In the genomic region with DNA sequence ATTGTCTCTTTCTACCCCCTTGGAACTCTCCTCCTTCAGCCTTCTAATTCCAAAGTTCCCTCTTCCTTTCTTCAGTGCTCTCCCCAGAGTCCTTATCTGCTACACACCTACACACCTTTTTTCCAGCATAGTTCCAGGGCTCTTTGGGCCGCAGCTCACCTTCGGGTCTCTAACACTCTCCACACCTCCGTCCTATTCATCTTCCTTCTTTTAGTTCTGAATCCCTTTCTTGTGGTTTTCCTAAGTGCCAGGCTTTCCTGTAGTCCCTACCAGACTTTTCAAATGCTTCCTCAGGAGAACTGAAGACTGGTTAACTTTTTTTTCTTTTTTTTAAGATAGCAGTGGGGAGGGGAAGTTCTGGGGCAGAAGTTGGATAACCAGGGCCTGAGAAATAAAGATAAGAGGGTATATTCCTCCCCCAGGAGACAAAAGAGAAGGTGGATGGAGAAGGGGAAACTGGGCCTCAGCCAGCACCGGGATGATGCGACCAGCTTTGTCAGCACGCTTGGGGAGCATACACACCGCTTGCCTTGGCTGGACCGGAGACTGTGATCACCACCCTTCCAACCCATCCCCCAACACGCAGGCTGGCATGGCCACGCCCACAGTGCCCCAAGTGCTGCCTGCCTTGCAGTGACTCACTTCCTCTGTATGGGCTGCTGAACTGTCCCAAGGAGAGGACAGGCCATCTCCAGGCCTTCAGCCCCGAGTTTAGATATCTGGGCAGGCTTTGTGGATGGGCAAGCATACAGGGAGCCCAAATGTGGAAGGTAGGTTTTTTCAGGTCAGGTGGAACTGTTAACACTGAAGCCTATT, we compare ENCODE assay signal across 7 cellular contexts. TPM values are rescaled to one million over a fixed set of nuclear protein-coding genes. Genes with fewer than 3 reads are reported as not detected.
A peak's percentile ranks its signal among the peaks of the same experiment; 100 is the strongest.
DNase-seq lines count a peak whose midpoint lies in the region; ATAC-seq lines count a peak whose summit lies in the region.

No MANE protein-coding gene starts in this region.

- peaks cover 17% of the 10 kb centered on the region in 2 donors for H3K36me3 Mint-ChIP-seq in activated naive CD4-positive, alpha-beta T cell treated with anti-CD3 and anti-CD28 coated beads, Interleukin-2, amount 50 U/mL, for 72 hours

- intact Hi-C loops in right cardiac atrium (cut with DNase I): no loop called here

- H3K27me3 ChIP-seq in HUES48 (ENCODE audit: control insufficient read depth, insufficient read depth, low read length) (no peaks in the 10 kb centered on the region), right cardiac atrium (ENCODE audit: control insufficient read depth, insufficient read depth) (no peaks in the 10 kb centered on the region)

- H3K9me3 ChIP-seq in HUES48 (ENCODE audit: control insufficient read depth, insufficient read depth, low read length): no peaks in the 10 kb centered on the region
- no peaks in the 10 kb centered on the region for H3K9me3 ChIP-seq in right cardiac atrium (ENCODE audit: control insufficient read depth, low read length)

- peak overlapping the region; percentile 59 for H3K27ac ChIP-seq in HUES48 (ENCODE audit: low read depth, low read length)
- peak overlapping the region; percentile 67 for H3K27ac ChIP-seq in right cardiac atrium (ENCODE audit: low read length)

- ATAC-seq in activated naive CD4-positive, alpha-beta T cell treated with anti-CD3 and anti-CD28 coated beads, Interleukin-2, amount 50 U/mL, for 72 hours: peak; percentile 27 to 78
- ATAC-seq in right cardiac atrium (peak; percentile 56 to 61), GM21390 (IDR thresholded peaks at IDR 0.05; ENCODE audit: unreplicated experiment) (no peak), GM21381 (IDR thresholded peaks at IDR 0.05; ENCODE audit: unreplicated experiment) (no peak)

- no peak overlapping the region for H3K4me3 ChIP-seq in HUES48 (ENCODE audit: low read depth, low read length)
- no peak overlapping the region for H3K4me3 ChIP-seq in right cardiac atrium (ENCODE audit: low read length)

- DNase-seq in SW 1271 (lab: John Stamatoyannopoulos, UW) (peak; percentile 78 to 84), right cardiac atrium (peak; percentile 75 to 92 (median 89)), retina (peak; percentile 17)
- peak; percentile 53 to 85 for DNase-seq in activated naive CD4-positive, alpha-beta T cell treated with anti-CD3 and anti-CD28 coated beads, Interleukin-2, amount 50 U/mL, for 72 hours (ENCODE audit: low spot score in 2 of 2)

- no peak overlapping the region for H3K9ac ChIP-seq in HUES48 (ENCODE audit: low read depth, low read length)

- peak overlapping the region; percentile 75 to 83 for H3K27ac Mint-ChIP-seq in activated naive CD4-positive, alpha-beta T cell treated with anti-CD3 and anti-CD28 coated beads, Interleukin-2, amount 50 U/mL, for 72 hours

- no peaks in the 10 kb centered on the region for H3K36me3 ChIP-seq in HUES48 (ENCODE audit: control insufficient read depth, insufficient read depth, low read length)

- H3K4me1 ChIP-seq in HUES48 (ENCODE audit: control insufficient read depth, insufficient read depth, low read length) (peaks cover 56% of the 10 kb centered on the region), right cardiac atrium (ENCODE audit: control insufficient read depth, insufficient read depth, low read length) (peaks cover 17% of the 10 kb centered on the region)

- H3K9me3 Mint-ChIP-seq in activated naive CD4-positive, alpha-beta T cell treated with anti-CD3 and anti-CD28 coated beads, Interleukin-2, amount 50 U/mL, for 72 hours: no peaks in the 10 kb centered on the region

- 51% methylated on average over 11 of the region's 11 CpGs for WGBS in right cardiac atrium

RNA-seq across cellular contexts. Expression of gene CERS2, which starts 2.5 kb away (rescaled TPM):
- 100 to 1,000 TPM; 110 to 134 TPM for total RNA-seq in activated naive CD4-positive, alpha-beta T cell treated with anti-CD3 and anti-CD28 coated beads, Interleukin-2, amount 50 U/mL, for 72 hours
- total RNA-seq in right cardiac atrium: 100 to 1,000 TPM in 1 of 4 donors, 10 to 100 TPM in 3; 89.3 to 110 (median 93.5) TPM
- polyA plus RNA-seq in right cardiac atrium: 77.3 TPM

RNA-seq across cellular contexts. Expression of gene ANXA9, which starts 5.0 kb away (rescaled TPM):
- not detected for total RNA-seq in activated naive CD4-positive, alpha-beta T cell treated with anti-CD3 and anti-CD28 coated beads, Interleukin-2, amount 50 U/mL, for 72 hours
- total RNA-seq in right cardiac atrium: under 1 TPM in 1 of 4 donors, not detected in 3; 0.21 TPM
- polyA plus RNA-seq in right cardiac atrium: 0.23 TPM

RNA-seq across cellular contexts. Expression of gene MINDY1, which starts 29.6 kb away (rescaled TPM):
- 10 to 100 TPM; 23.3 to 32.3 TPM for total RNA-seq in activated naive CD4-positive, alpha-beta T cell treated with anti-CD3 and anti-CD28 coated beads, Interleukin-2, amount 50 U/mL, for 72 hours
- 10 to 100 TPM; 46.7 to 86.4 (median 52.1) TPM for total RNA-seq in right cardiac atrium
- 34.9 TPM for polyA plus RNA-seq in right cardiac atrium

RNA-seq across cellular contexts. Expression of gene PRUNE1, which starts 31.2 kb away (rescaled TPM):
- 10 to 100 TPM; 18.0 to 20.7 TPM for total RNA-seq in activated naive CD4-positive, alpha-beta T cell treated with anti-CD3 and anti-CD28 coated beads, Interleukin-2, amount 50 U/mL, for 72 hours
- 10 to 100 TPM; 45.8 to 66.0 (median 49.8) TPM for total RNA-seq in right cardiac atrium
- polyA plus RNA-seq in right cardiac atrium: 39.3 TPM

RNA-seq across cellular contexts. Expression of gene SETDB1, which starts 50.9 kb away (rescaled TPM):
- 10 to 100 TPM; 57.4 to 73.6 TPM for total RNA-seq in activated naive CD4-positive, alpha-beta T cell treated with anti-CD3 and anti-CD28 coated beads, Interleukin-2, amount 50 U/mL, for 72 hours
- 10 to 100 TPM; 17.4 to 23.8 (median 20.3) TPM for total RNA-seq in right cardiac atrium
- 12.5 TPM for polyA plus RNA-seq in right cardiac atrium

Comparison
In these comparisons a context has a peak if more than half of its experiments do, and no peak if none do; other contexts are left out.
1. DNase-seq: peak in every context shown above with its lines; median percentile 89 in right cardiac atrium; 81 in SW 1271; 69 in activated naive CD4-positive, alpha-beta T cell treated with anti-CD3 and anti-CD28 coated beads, Interleukin-2, amount 50 U/mL, for 72 hours; 17 in retina.
2. ATAC-seq: peak in activated naive CD4-positive, alpha-beta T cell treated with anti-CD3 and anti-CD28 coated beads, Interleukin-2, amount 50 U/mL, for 72 hours (2 of 2) and right cardiac atrium (2 of 2); none in GM21390 (single experiment) and GM21381 (single experiment).